Comparison of ENCODE assay signal across 8 cellular contexts in the genomic region with DNA sequence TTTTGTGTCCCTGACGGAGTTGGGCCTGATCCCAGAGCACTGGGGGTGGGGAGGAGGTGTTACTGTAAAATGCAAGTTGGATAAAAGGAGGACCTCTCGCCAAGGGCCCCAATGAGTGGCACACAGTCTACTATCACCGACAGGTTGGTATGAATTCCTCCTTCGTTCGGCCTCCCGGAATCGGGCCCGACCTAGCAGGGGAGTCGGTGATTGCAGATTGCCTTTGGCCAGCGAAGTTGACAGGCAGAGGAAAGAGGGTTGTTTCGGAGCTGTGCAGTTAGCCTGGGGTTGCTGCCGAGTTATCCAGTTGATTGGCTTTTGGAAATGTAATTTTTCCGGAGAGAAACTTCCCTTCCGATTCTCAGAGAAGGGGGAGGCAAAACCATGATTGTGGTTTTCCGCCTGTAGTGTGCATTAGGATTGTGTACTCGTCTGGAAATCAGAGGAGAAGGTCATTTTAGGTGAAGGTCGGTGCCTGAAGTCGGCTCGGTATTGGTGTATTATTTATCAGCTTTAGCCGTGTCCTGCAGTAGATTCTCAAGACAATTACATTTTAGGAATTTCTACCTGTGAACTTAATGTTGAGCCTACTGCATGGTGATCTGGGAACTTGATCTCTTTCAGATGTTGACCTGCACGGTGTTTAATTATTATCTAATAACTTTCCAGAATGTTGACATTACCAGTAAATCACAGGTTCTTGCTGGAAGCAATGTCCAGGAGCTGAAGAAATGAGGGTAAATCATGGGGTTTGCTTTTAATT. TPM values are rescaled to one million over a fixed set of nuclear protein-coding genes. Genes with fewer than 3 reads are reported as not detected.
A peak's percentile ranks its signal among the peaks of the same experiment; 100 is the strongest.
DNase-seq lines count a peak whose midpoint lies in the region; ATAC-seq and TF ChIP-seq lines count a peak whose summit lies in the region.

No MANE protein-coding gene starts in this region.

- H3K4me1 ChIP-seq in HUES64 (ENCODE audit: insufficient read depth, low read length) (peaks cover 27% of the 10 kb centered on the region; the same call in 1 of the 2 replicates), neuron (ENCODE audit: insufficient read depth, low read length) (peaks cover 28% of the 10 kb centered on the region)

- H3K4me3 ChIP-seq in HUES64 (ENCODE audit: low read length) (peak overlapping the region; percentile 71), fibroblast of the aortic adventitia (ENCODE audit: low read depth, low read length) (peak overlapping the region; percentile 92), neuron (ENCODE audit: low read length) (peak overlapping the region; percentile 95)

- H3K9ac ChIP-seq in HUES64 (ENCODE audit: low read depth, low read length), result peak overlapping the region; percentile 87

- DNase-seq in EH (ENCODE audit: low read depth) (peak; percentile 30), activated T-cell treated with anti-CD3 and anti-CD28 coated beads for 4 hours (peak; percentile 5), fibroblast of the aortic adventitia (ENCODE audit: low read depth) (no peak), OCI-M2 (lab: John Stamatoyannopoulos, UW; ENCODE audit: unreplicated experiment) (no peak)
- no peak for DNase-seq in effector CD8-positive, alpha-beta T cell (lab: John Stamatoyannopoulos, UW)

- ATAC-seq in GM21825 (IDR thresholded peaks at IDR 0.05; ENCODE audit: unreplicated experiment), result no peak

- no peaks in the 10 kb centered on the region for H3K36me3 ChIP-seq in HUES64 (ENCODE audit: insufficient read depth, low read length)
- no peaks in the 10 kb centered on the region for H3K36me3 ChIP-seq in neuron (ENCODE audit: insufficient read depth, low read length)

- no peak for TF ChIP-seq CTCF in fibroblast of the aortic adventitia (IDR thresholded peaks at IDR 0.05; ENCODE audit: insufficient read depth, low read length)

- peak overlapping the region; percentile 90 for H2AFZ ChIP-seq in neuron (ENCODE audit: low read depth, low read length)

- H3K27me3 ChIP-seq in HUES64 (ENCODE audit: insufficient read depth, low read length), result no peaks in the 10 kb centered on the region
- no peaks in the 10 kb centered on the region for H3K27me3 ChIP-seq in neuron (ENCODE audit: insufficient read depth, low read length)

- no peak overlapping the region; the same call in 1 of the 2 replicates for H3K27ac ChIP-seq in HUES64 (ENCODE audit: low read depth, low read length)

- H3K9me3 ChIP-seq in HUES64 (ENCODE audit: insufficient read depth, low read depth, low read length) (no peaks in the 10 kb centered on the region), neuron (ENCODE audit: low read length) (no peaks in the 10 kb centered on the region)

- WGBS in HUES64, result 2% methylated on average over 20 of the region's 21 CpGs

RNA-seq across cellular contexts. Expression of a gene that starts 1.1 kb away (rescaled TPM):
- polyA plus RNA-seq in HUES64 (2013, experiment 1 of 2), result 12.8 TPM
- polyA plus RNA-seq in HUES64 (2013, experiment 2 of 2), result 16.0 TPM
- total RNA-seq in fibroblast of the aortic adventitia (ENCODE audit: low replicate concordance), result 85.2 and 103 TPM in 2 replicates

RNA-seq across cellular contexts. Expression of a gene that starts 12.2 kb away (rescaled TPM):
- 6.8 TPM for polyA plus RNA-seq in HUES64 (2013, experiment 1 of 2)
- 6.1 TPM for polyA plus RNA-seq in HUES64 (2013, experiment 2 of 2)
- total RNA-seq in fibroblast of the aortic adventitia (ENCODE audit: low replicate concordance), result 5.8 and 6.4 TPM in 2 replicates

Comparison
In these comparisons a context has a peak if more than half of its experiments do, and no peak if none do; other contexts are left out.
1. DNase-seq: peak in EH (single experiment) and activated T-cell treated with anti-CD3 and anti-CD28 coated beads for 4 hours (single experiment); none in fibroblast of the aortic adventitia (single experiment), OCI-M2 (single experiment) and effector CD8-positive, alpha-beta T cell (single experiment).
2. Peak in every context shown above with its lines, with median percentiles within 50 percentile points of each other: H3K4me3 ChIP-seq.